In the genomic region with DNA sequence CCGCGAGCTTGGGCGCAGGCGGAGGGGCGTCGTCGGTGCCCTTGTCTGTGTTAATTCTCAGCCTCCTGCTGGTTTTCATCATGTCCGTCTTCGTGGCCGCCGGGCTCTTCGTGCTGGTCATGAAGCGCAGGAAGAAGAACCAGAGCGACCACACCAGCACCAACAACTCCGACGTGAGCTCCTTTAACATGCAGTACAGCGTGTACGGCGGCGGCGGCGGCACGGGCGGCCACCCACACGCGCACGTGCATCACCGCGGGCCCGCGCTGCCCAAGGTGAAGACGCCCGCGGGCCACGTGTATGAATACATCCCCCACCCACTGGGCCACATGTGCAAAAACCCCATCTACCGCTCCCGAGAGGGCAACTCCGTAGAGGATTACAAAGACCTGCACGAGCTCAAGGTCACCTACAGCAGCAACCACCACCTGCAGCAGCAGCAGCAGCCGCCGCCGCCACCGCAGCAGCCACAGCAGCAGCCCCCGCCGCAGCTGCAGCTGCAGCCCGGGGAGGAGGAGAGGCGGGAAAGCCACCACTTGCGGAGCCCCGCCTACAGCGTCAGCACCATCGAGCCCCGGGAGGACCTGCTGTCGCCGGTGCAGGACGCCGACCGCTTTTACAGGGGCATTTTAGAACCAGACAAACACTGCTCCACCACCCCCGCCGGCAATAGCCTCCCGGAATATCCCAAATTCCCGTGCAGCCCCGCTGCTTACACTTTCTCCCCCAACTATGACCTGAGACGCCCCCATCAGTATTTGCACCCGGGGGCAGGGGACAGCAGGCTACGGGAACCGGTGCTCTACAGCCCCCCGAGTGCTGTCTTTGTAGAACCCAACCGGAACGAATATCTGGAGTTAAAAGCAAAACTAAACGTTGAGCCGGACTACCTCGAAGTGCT, we compare ENCODE assay signal across 8 cellular contexts. TPM values are rescaled to one million over a fixed set of nuclear protein-coding genes. Genes with fewer than 3 reads are reported as not detected.
A peak's percentile ranks its signal among the peaks of the same experiment; 100 is the strongest.
DNase-seq lines count a peak whose midpoint lies in the region; ATAC-seq and TF ChIP-seq lines count a peak whose summit lies in the region.

No MANE protein-coding gene starts in this region.

- in situ Hi-C loops in brain microvascular endothelial cell (cut with HindIII; ENCODE audit: low pct_ligation_motif_present, low sequenced_read_pairs) = no loop called here

- H3K4me3 ChIP-seq in brain microvascular endothelial cell (ENCODE audit: low read depth, low read length) (peak overlapping the region; percentile 59), liver (ENCODE audit: low read depth in 1 of 3, low read length in 3 of 3) (peak overlapping the region in 2 of 3 donors; percentile 40 to 45), thyroid gland (replicated peaks in 1 of 3) (peak overlapping the region in 2 of 3 donors; percentile 20 to 43)

- no peak for ATAC-seq in HG02840 (IDR thresholded peaks at IDR 0.05; ENCODE audit: low FRiP score, unreplicated experiment)
- no peak for ATAC-seq in HG03045 (IDR thresholded peaks at IDR 0.05; ENCODE audit: unreplicated experiment)

- TF ChIP-seq POLR2A in thyroid gland (IDR thresholded peaks at IDR 0.05) = peak in 1 of 2 donors; percentile 41

- intact Hi-C loops in thyroid gland (cut with DNase I) = no loop called here

- H3K4me1 ChIP-seq in liver (ENCODE audit: control insufficient read depth in 4 of 4, insufficient read depth in 4 of 4, low read length in 3 of 4) (peaks cover 6 to 29% (median 18%) of the 10 kb centered on the region in 4 donors), thyroid gland (peaks cover 17 to 33% of the 10 kb centered on the region in 2 donors)

- H3K9ac ChIP-seq in liver (ENCODE audit: low read depth in 1 of 2, low read length in 2 of 2) = peak overlapping the region in 1 of 2 donors; percentile 38

- DNase-seq in GM10248 (ENCODE audit: extremely low spot score) (peak; percentile 10), NCI-H345 (lab: John Stamatoyannopoulos, UW) (peak; percentile 88), brain microvascular endothelial cell (no peak), thyroid gland (peak; percentile 66 to 71), T-helper 9 cell (no peak)

- 4% methylated on average over 72 of the region's 72 CpGs for WGBS in liver
- WGBS in thyroid gland, 2 donors = 8 to 9% methylated on average over 45 to 53 of the region's 72 CpGs

- TF ChIP-seq CTCF in GM10248 (IDR thresholded peaks at IDR 0.05; ENCODE audit: control extremely low read depth, extremely low read depth, low read depth, missing control alignments) (no peak), brain microvascular endothelial cell (IDR thresholded peaks at IDR 0.05; ENCODE audit: low read depth, low read length, missing control alignments) (no peak), liver (IDR thresholded peaks at IDR 0.05; ENCODE audit: low read depth, low read length, missing input control) (no peak), thyroid gland (IDR thresholded peaks at IDR 0.05) (no peak)

- no peak for TF ChIP-seq RAD21 in liver (IDR thresholded peaks at IDR 0.05)

- CTCF ChIA-PET in GM10248 (lab: Yijun Ruan, JAX) = interaction anchor here (0.5 to 1.2 kb wide), 2 partner anchors 25 to 34 kb away, joined by 3 read pairs; no protein-coding TSS in a partner anchor

- POLR2A ChIA-PET in GM10248 (lab: Yijun Ruan, JAX) = no interaction called here

- H3K27me3 ChIP-seq in brain microvascular endothelial cell (replicated peaks) (peaks cover 24% of the 10 kb centered on the region), liver (ENCODE audit: control insufficient read depth in 4 of 4, insufficient read depth in 4 of 4, low read length in 3 of 4) (peaks cover 2 to 38% (median 13%) of the 10 kb centered on the region in 4 donors), thyroid gland (no peaks in the 10 kb centered on the region)

- peaks cover 0 to 15% (median 0%) of the 10 kb centered on the region in 4 donors for H3K9me3 ChIP-seq in liver (ENCODE audit: control insufficient read depth in 4 of 4, low read length in 3 of 4)
- no peaks in the 10 kb centered on the region for H3K9me3 ChIP-seq in thyroid gland

- H3K27ac ChIP-seq in brain microvascular endothelial cell (no peak overlapping the region), liver (ENCODE audit: low read depth in 1 of 2, low read length in 2 of 2) (no peak overlapping the region), thyroid gland (peak overlapping the region; percentile 62 to 87 (median 75))

- H3K36me3 ChIP-seq in brain microvascular endothelial cell (replicated peaks) (no peaks in the 10 kb centered on the region), liver (ENCODE audit: control insufficient read depth in 4 of 4, insufficient read depth in 3 of 4, low read depth in 1 of 4, low read length in 3 of 4) (no peaks in the 10 kb centered on the region), thyroid gland (no peaks in the 10 kb centered on the region)

TF ChIP-seq in liver, 16 proteins besides CTCF, POLR2A, EP300 and RAD21:
- TF ChIP-seq, protein P1, sequence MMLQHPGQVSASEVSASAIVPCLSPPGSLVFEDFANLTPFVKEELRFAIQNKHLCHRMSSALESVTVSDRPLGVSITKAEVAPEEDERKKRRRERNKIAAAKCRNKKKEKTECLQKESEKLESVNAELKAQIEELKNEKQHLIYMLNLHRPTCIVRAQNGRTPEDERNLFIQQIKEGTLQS (IDR thresholded peaks at IDR 0.05) = no peak
- TF ChIP-seq JUND (IDR thresholded peaks at IDR 0.05) = no peak
- TF ChIP-seq, protein P2, sequence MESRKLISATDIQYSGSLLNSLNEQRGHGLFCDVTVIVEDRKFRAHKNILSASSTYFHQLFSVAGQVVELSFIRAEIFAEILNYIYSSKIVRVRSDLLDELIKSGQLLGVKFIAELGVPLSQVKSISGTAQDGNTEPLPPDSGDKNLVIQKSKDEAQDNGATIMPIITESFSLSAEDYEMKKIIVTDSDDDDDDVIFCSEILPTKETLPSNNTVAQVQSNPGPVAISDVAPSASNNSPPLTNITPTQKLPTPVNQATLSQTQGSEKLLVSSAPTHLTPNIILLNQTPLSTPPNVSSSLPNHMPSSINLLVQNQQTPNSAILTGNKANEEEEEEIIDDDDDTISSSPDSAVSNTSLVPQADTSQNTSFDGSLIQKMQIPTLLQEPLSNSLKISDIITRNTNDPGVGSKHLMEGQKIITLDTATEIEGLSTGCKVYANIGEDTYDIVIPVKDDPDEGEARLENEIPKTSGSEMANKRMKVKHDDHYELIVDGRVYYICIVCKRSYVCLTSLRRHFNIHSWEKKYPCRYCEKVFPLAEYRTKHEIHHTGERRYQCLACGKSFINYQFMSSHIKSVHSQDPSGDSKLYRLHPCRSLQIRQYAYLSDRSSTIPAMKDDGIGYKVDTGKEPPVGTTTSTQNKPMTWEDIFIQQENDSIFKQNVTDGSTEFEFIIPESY (IDR thresholded peaks at IDR 0.05) = no peak
- TF ChIP-seq YY1 (IDR thresholded peaks at IDR 0.05) = no peak
- TF ChIP-seq, protein P3, sequence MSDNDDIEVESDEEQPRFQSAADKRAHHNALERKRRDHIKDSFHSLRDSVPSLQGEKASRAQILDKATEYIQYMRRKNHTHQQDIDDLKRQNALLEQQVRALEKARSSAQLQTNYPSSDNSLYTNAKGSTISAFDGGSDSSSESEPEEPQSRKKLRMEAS (IDR thresholded peaks at IDR 0.05) = no peak
TF ChIP-seq in liver: peak in this region for 0.

RNA-seq across cellular contexts. Expression of a gene that starts 6.4 kb away (rescaled TPM):
- under 1 TPM; under 0.01 TPM for total RNA-seq in liver
- under 1 TPM in 1 of 2 donors, not detected in 1; under 0.01 TPM for polyA plus RNA-seq in liver
- total RNA-seq in thyroid gland = 1 to 10 TPM; 1.9 to 7.4 (median 4.0) TPM

Comparison
In these comparisons a context has a peak if more than half of its experiments do, and no peak if none do; other contexts are left out.
1. DNase-seq: peak in GM10248 (single experiment), NCI-H345 (single experiment) and thyroid gland (2 of 2); none in brain microvascular endothelial cell (single experiment) and T-helper 9 cell (single experiment).
2. H3K27ac ChIP-seq: peak in thyroid gland (3 of 3); none in brain microvascular endothelial cell (single experiment) and liver (0 of 2).
3. Peak in every context shown above with its lines, with median percentiles within 50 percentile points of each other: H3K4me3 ChIP-seq.